Comparison of ENCODE assay signal across 1 cellular context in genomic region chr6:16503241-16503775, GRCh38.
TF ChIP-seq lines count a peak whose summit lies in the region.

No MANE protein-coding gene starts in this region.

TF ChIP-seq in IMR-90, 13 proteins besides CTCF, POLR2A, EP300 and RAD21 (continued from another document):
- TF ChIP-seq USF2 (IDR thresholded peaks at IDR 0.05; ENCODE audit: low read depth, low read length) (no peak), CEBPB (IDR thresholded peaks at IDR 0.05; ENCODE audit: low read depth, low read length) (no peak), FOS (IDR thresholded peaks at IDR 0.05; ENCODE audit: low read depth, low read length) (no peak), MAZ (IDR thresholded peaks at IDR 0.05; ENCODE audit: borderline replicate concordance, low read depth, low read length) (no peak), MXI1 (IDR thresholded peaks at IDR 0.05; ENCODE audit: borderline replicate concordance, low read depth, low read length) (no peak), RCOR1 (IDR thresholded peaks at IDR 0.05; ENCODE audit: insufficient replicate concordance, low read length) (no peak), SMC3 (IDR thresholded peaks at IDR 0.05; ENCODE audit: low read depth, low read length) (no peak), CHD1 (IDR thresholded peaks at IDR 0.05; ENCODE audit: low read depth, low read length) (no peak)
TF ChIP-seq in IMR-90: peak in this region for 0.
